Comparison of ENCODE assay signal across 10 cellular contexts in the genomic region with DNA sequence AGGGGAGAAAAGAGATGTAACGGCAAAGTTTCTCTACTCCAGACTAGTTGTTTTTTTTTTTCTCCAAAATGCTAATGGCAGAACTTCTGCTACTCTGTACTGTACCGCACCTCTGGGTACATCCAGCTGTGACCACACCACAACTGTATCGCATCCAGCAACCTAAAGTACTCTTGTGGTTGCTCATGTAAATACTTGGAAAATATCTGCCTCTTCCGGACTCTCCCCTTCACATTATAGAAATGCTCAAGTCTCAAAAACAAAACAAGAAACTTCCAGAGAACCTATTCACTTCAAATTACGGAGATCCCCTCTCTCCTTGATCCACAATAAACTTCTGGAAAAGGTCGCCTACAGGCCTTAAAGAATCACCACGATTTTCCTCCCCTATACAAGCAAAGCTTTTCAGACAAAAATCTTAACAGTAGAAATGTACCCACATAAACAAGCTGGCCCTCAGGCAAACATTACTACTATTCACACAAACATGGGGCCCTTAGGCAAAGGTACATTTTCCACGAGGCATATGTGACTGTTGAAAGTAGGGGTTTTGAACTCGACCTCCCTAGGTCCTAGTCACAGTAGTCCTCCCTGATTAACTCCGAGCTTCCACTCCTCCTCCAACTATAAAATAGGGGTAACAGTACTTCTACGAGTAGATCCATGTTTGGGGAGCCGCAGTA.
DNase-seq lines count a peak whose midpoint lies in the region; ATAC-seq and TF ChIP-seq lines count a peak whose summit lies in the region.
"Had no signal": no experiment of that assay in that cellular context is flagged by ENCODE, and none has a peak within 500 bp of the region (broad histone marks: within the 10 kb centered on the region; RNA-seq: fewer than 3 reads in every experiment).

No MANE protein-coding gene starts in this region.

- H3K4me1 Mint-ChIP-seq in CD4-positive, alpha-beta memory T cell = peaks cover 55 to 90% (median 65%) of the 10 kb centered on the region in 4 donors

- no peak for ATAC-seq in PC-3

- H3K4me2 ChIP-seq in PC-3 (ENCODE audit: low read length) (peak overlapping the region; percentile 81), osteoblast (ENCODE audit: insufficient read depth, low read length) (peak overlapping the region; percentile 84)

- H3K79me2 ChIP-seq in PC-3 (ENCODE audit: low read length) = peaks cover 95% of the 10 kb centered on the region
- peaks cover 96% of the 10 kb centered on the region for H3K79me2 ChIP-seq in osteoblast (ENCODE audit: insufficient read depth, low read length)

- H3K27ac ChIP-seq in CD4-positive, alpha-beta memory T cell (ENCODE audit: low read depth, low read length) = peak overlapping the region; percentile 73
- no peak overlapping the region for H3K27ac ChIP-seq in PC-3 (ENCODE audit: low read length)
- H3K27ac ChIP-seq in osteoblast (ENCODE audit: low read depth, low read length) = peak overlapping the region; percentile 51

- POLR2A ChIA-PET in CD4-positive, alpha-beta memory T cell (lab: Charles Lee; ENCODE audit: partially characterized antibody) = interaction anchor here (1.0 to 9.5 kb wide), 14 partner anchors 9 to 223 kb away, joined by 3 to 176 read pairs (median 6); partner anchors contain the start of gene MKLN1
- POLR2A ChIA-PET in PC-3 (lab: Charles Lee; ENCODE audit: unreplicated experiment) = interaction anchor here (0.5 kb wide), 1 partner anchor 1902 kb away, joined by 4 read pairs; no protein-coding TSS in a partner anchor

- TSS peak; percentile 1 for BruUV-seq in PC-3 (replicated peaks; lab: Mats Ljungman, UMichigan)

- H3K4me1 ChIP-seq in CD4-positive, alpha-beta memory T cell (ENCODE audit: insufficient read depth, low read length) = peaks cover 69% of the 10 kb centered on the region
- H3K4me1 ChIP-seq in PC-3 (ENCODE audit: insufficient read depth, low read length) (peaks cover 15% of the 10 kb centered on the region), endocrine pancreas (ENCODE audit: control insufficient read depth, insufficient read depth, low read length) (peaks cover 10% of the 10 kb centered on the region), osteoblast (ENCODE audit: insufficient read depth, low read length) (peaks cover 36% of the 10 kb centered on the region)

- intact Hi-C loops in CD4-positive, alpha-beta memory T cell (cut with micrococcal nuclease) = loop anchor here (5.0 to 10.0 kb wide), 5 partner anchors 32 to 142 kb away; no protein-coding TSS in a partner anchor
- intact Hi-C loops in PC-3 (cut with micrococcal nuclease) = loop anchor here (5.0 kb wide), 1 partner anchor 32 kb away; no protein-coding TSS in a partner anchor

- H3K9me2 ChIP-seq in PC-3 (replicated peaks; ENCODE audit: low read length) = no peaks in the 10 kb centered on the region

- peaks cover 0 to 11% (median 0%) of the 10 kb centered on the region in 8 donors for H3K9me3 Mint-ChIP-seq in CD4-positive, alpha-beta memory T cell

- H2AFZ ChIP-seq in PC-3 (ENCODE audit: low read length) = no peak overlapping the region
- H2AFZ ChIP-seq in osteoblast (ENCODE audit: low read length) = no peak overlapping the region

- peak overlapping the region; percentile 82 to 90 (median 88) for H3K4me3 Mint-ChIP-seq in CD4-positive, alpha-beta memory T cell

- H3K27ac Mint-ChIP-seq in CD4-positive, alpha-beta memory T cell = peak overlapping the region; percentile 82 to 96 (median 91)

- TF ChIP-seq CTCF in PC-3 (conservative IDR thresholded peaks at IDR 0.05; ENCODE audit: low read depth, low read length) (no peak), osteoblast (IDR thresholded peaks at IDR 0.05; ENCODE audit: extremely low read depth, low read depth, low read length) (no peak)

- no peaks in the 10 kb centered on the region for H3K9me3 ChIP-seq in CD4-positive, alpha-beta memory T cell (ENCODE audit: control insufficient read depth in 1 of 2, low read length in 2 of 2)
- H3K9me3 ChIP-seq in PC-3 (ENCODE audit: low read length) (no peaks in the 10 kb centered on the region), endocrine pancreas (ENCODE audit: control insufficient read depth, low read length) (no peaks in the 10 kb centered on the region), osteoblast (ENCODE audit: low read depth, low read length) (no peaks in the 10 kb centered on the region)

- no peaks in the 10 kb centered on the region for H3F3A ChIP-seq in PC-3 (ENCODE audit: low read length, unreplicated experiment)

- no peaks in the 10 kb centered on the region for H3K27me3 ChIP-seq in CD4-positive, alpha-beta memory T cell (ENCODE audit: insufficient read depth, low read length)
- no peaks in the 10 kb centered on the region for H3K27me3 ChIP-seq in PC-3 (ENCODE audit: low read length)
- no peaks in the 10 kb centered on the region for H3K27me3 ChIP-seq in endocrine pancreas (ENCODE audit: control insufficient read depth, insufficient read depth, low read length)
- H3K27me3 ChIP-seq in osteoblast (ENCODE audit: insufficient read depth, low read length) = no peaks in the 10 kb centered on the region

- H3K27me3 Mint-ChIP-seq in CD4-positive, alpha-beta memory T cell = peaks cover 0 to 1% of the 10 kb centered on the region in 2 donors

- H3K36me3 Mint-ChIP-seq in CD4-positive, alpha-beta memory T cell = peaks cover 27 to 71% of the 10 kb centered on the region in 2 donors

- DNase-seq in CD4-positive, alpha-beta memory T cell = peak; percentile 32 to 56 (median 41)
- no peak for DNase-seq in PC-3
- no peak for DNase-seq in osteoblast (ENCODE audit: insufficient read length, low spot score, missing footprints)
- no peak for DNase-seq in NCI-H2196 (lab: John Stamatoyannopoulos, UW; ENCODE audit: unreplicated experiment)
- DNase-seq in epidermal melanocyte (ENCODE audit: insufficient read length, low spot score) = no peak
- no peak for DNase-seq in DMS 273 treated with DMSO at 0.1 percent for 48 hours (lab: John Stamatoyannopoulos, UW)
- no peak for DNase-seq in NCI-H1694 treated with DMSO at 0.1 percent for 48 hours (lab: John Stamatoyannopoulos, UW)
- DNase-seq: cortex of kidney, NCI-H2029 had no signal

- CTCF ChIA-PET in CD4-positive, alpha-beta memory T cell (lab: Charles Lee; ENCODE audit: partially characterized antibody) = interaction anchor here (0.7 to 1.9 kb wide), 8 partner anchors 9 to 243 kb away, joined by 3 to 6 read pairs (median 3); partner anchors contain the start of gene MKLN1
- CTCF ChIA-PET in PC-3 (lab: Charles Lee) = no interaction called here

- peak overlapping the region; percentile 57 to 62 for H3K4me3 ChIP-seq in CD4-positive, alpha-beta memory T cell (ENCODE audit: low read length in 2 of 2)
- H3K4me3 ChIP-seq in PC-3 (ENCODE audit: low read length) = peak overlapping the region; percentile 65
- H3K4me3 ChIP-seq in endocrine pancreas (ENCODE audit: control insufficient read depth, insufficient read depth, low read length) = peak overlapping the region; percentile 75
- peak overlapping the region; percentile 71 for H3K4me3 ChIP-seq in osteoblast (ENCODE audit: insufficient read depth, low read length)

- H3K9ac ChIP-seq in PC-3 (ENCODE audit: low read length) (no peak overlapping the region), endocrine pancreas (ENCODE audit: control insufficient read depth, insufficient read depth, low read length) (peak overlapping the region; percentile 22)

- no peaks in the 10 kb centered on the region for H3K36me3 ChIP-seq in CD4-positive, alpha-beta memory T cell (ENCODE audit: insufficient read depth, low read length)
- peaks cover 11% of the 10 kb centered on the region for H3K36me3 ChIP-seq in PC-3 (ENCODE audit: low read depth, low read length)
- H3K36me3 ChIP-seq in endocrine pancreas (ENCODE audit: control insufficient read depth, insufficient read depth, low read length) = no peaks in the 10 kb centered on the region
- peaks cover 11% of the 10 kb centered on the region for H3K36me3 ChIP-seq in osteoblast (ENCODE audit: insufficient read depth, low read length)

- peaks cover 21% of the 10 kb centered on the region; the same call in 1 of the 2 replicates for H4K20me1 ChIP-seq in PC-3 (ENCODE audit: low read length)
- peaks cover 38% of the 10 kb centered on the region for H4K20me1 ChIP-seq in osteoblast (ENCODE audit: insufficient read depth, low read length)

Comparison
In these comparisons a context has a peak if more than half of its experiments do, and no peak if none do; other contexts are left out.
1. DNase-seq: peak in CD4-positive, alpha-beta memory T cell (5 of 5); none in PC-3 (single experiment), osteoblast (single experiment), NCI-H2196 (single experiment), epidermal melanocyte (single experiment), DMS 273 treated with DMSO at 0.1 percent for 48 hours (single experiment) and NCI-H1694 treated with DMSO at 0.1 percent for 48 hours (single experiment).
2. Peak in every context shown above with its lines, with median percentiles within 50 percentile points of each other: H3K4me3 ChIP-seq.